In genomic region chr14:103871596-103872480, GRCh38 we compare ENCODE assay signal across 7 cellular contexts. TPM values are rescaled to one million over a fixed set of nuclear protein-coding genes. Genes with fewer than 3 reads are reported as not detected.
DNase-seq lines count a peak whose midpoint lies in the region; ATAC-seq and TF ChIP-seq lines count a peak whose summit lies in the region.

No MANE protein-coding gene starts in this region.

- H3K27me3 ChIP-seq in left ventricle myocardium inferior (ENCODE audit: low read depth): no peaks in the 10 kb centered on the region

- peak overlapping the region; percentile 77 for H3K27ac ChIP-seq in left ventricle myocardium inferior (replicated peaks)

- peaks cover 50% of the 10 kb centered on the region for H3K4me1 ChIP-seq in left ventricle myocardium inferior

- H3K9me3 ChIP-seq in left ventricle myocardium inferior (replicated peaks): no peaks in the 10 kb centered on the region

- intact Hi-C loops in left ventricle myocardium inferior (cut with micrococcal nuclease): no loop called here

- H3K36me3 ChIP-seq in left ventricle myocardium inferior: no peaks in the 10 kb centered on the region

- TF ChIP-seq CTCF in left ventricle myocardium inferior (IDR thresholded peaks at IDR 0.05; ENCODE audit: borderline replicate concordance): no peak

- peak; percentile 55 for ATAC-seq in GM21360 (IDR thresholded peaks at IDR 0.05; ENCODE audit: unreplicated experiment)

- H3K4me3 ChIP-seq in left ventricle myocardium inferior: peak overlapping the region; percentile 57

- DNase-seq in NCI-H146 treated with DMSO at 0.1 percent for 48 hours (lab: John Stamatoyannopoulos, UW; ENCODE audit: unreplicated experiment) (peak; percentile 52), left ventricle myocardium inferior (peak; percentile 72), pons (ENCODE audit: low spot score) (no peak), NCI-H2029 (lab: John Stamatoyannopoulos, UW) (no peak)
- DNase-seq in activated T-helper 1 cell treated with anti-CD3 and anti-CD28 coated beads, Interleukin-2, amount 50 U/mL, for 16 hours (ENCODE audit: low read depth in 1 of 2, low spot score in 1 of 2): peak; percentile 43 to 63
- peak; percentile 48 to 71 (median 63) for DNase-seq in stimulated activated CD4-positive, alpha-beta T cell treated with anti-CD3 and anti-CD28 coated beads, Interleukin-12 subunit alpha, Interleukin-12 subunit beta, amount 100 ng/mL, for 48 hours (ENCODE audit: low read depth in 2 of 3, low spot score in 1 of 3)

RNA-seq across cellular contexts. Expression of gene PPP1R13B, which starts 24.5 kb away (rescaled TPM):
- total RNA-seq in left ventricle myocardium inferior: 104 TPM

RNA-seq across cellular contexts. Expression of gene TDRD9, which starts 56.4 kb away (rescaled TPM):
- total RNA-seq in left ventricle myocardium inferior: 4.8 TPM

Comparison
In these comparisons a context has a peak if more than half of its experiments do, and no peak if none do; other contexts are left out.
1. DNase-seq: peak in NCI-H146 treated with DMSO at 0.1 percent for 48 hours (single experiment), activated T-helper 1 cell treated with anti-CD3 and anti-CD28 coated beads, Interleukin-2, amount 50 U/mL, for 16 hours (2 of 2), left ventricle myocardium inferior (single experiment) and stimulated activated CD4-positive, alpha-beta T cell treated with anti-CD3 and anti-CD28 coated beads, Interleukin-12 subunit alpha, Interleukin-12 subunit beta, amount 100 ng/mL, for 48 hours (3 of 3); none in pons (single experiment) and NCI-H2029 (single experiment).